Comparison of ENCODE assay signal across 1 cellular context in genomic region chr19:11380653-11381534, GRCh38.
TF ChIP-seq lines count a peak whose summit lies in the region.

No MANE protein-coding gene starts in this region.

TF ChIP-seq in GM12878, 131 proteins besides CTCF, POLR2A, EP300 and RAD21 (continues in another document):
- TF ChIP-seq BMI1 (IDR thresholded peaks at IDR 0.05; ENCODE audit: borderline replicate concordance), result no peak
- no peak for TF ChIP-seq E4F1 (IDR thresholded peaks at IDR 0.05; ENCODE audit: borderline replicate concordance, partially characterized antibody)
- no peak for TF ChIP-seq MYC (IDR thresholded peaks at IDR 0.05; ENCODE audit: insufficient read depth, insufficient read length, insufficient replicate concordance, low read length, severe bottlenecking)
- TF ChIP-seq ATF2 (IDR thresholded peaks at IDR 0.05; ENCODE audit: low read length), result no peak
- TF ChIP-seq PRDM15 (CRISPR knock-in tag; IDR thresholded peaks at IDR 0.05), result no peak
- no peak for TF ChIP-seq WRNIP1 (IDR thresholded peaks at IDR 0.05; ENCODE audit: borderline replicate concordance, low read depth, low read length)
- no peak for TF ChIP-seq PBX3 (IDR thresholded peaks at IDR 0.05; ENCODE audit: insufficient replicate concordance, low read depth, low read length)
- TF ChIP-seq NFYA (IDR thresholded peaks at IDR 0.05; ENCODE audit: borderline replicate concordance, low read depth, low read length), result no peak; the same call in 1 of the 2 replicates
- TF ChIP-seq SMAD1 (IDR thresholded peaks at IDR 0.05; ENCODE audit: low read depth, partially characterized antibody), result no peak
- no peak for TF ChIP-seq MXI1 (IDR thresholded peaks at IDR 0.05; ENCODE audit: low read depth, low read length)
- no peak for TF ChIP-seq ZNF592 (IDR thresholded peaks at IDR 0.05)
- no peak for TF ChIP-seq ELK1 (IDR thresholded peaks at IDR 0.05; ENCODE audit: low read depth, low read length)
- 0 out of 2 replicates have a peak, but pooled peaks have one; percentile 40 for TF ChIP-seq SREBF2 (IDR thresholded peaks at IDR 0.05; ENCODE audit: low read length)
- TF ChIP-seq USF1 (IDR thresholded peaks at IDR 0.05; ENCODE audit: borderline replicate concordance, extremely low read length, insufficient read depth, low read depth, low read length), result no peak
- TF ChIP-seq RAD51 (IDR thresholded peaks at IDR 0.05), result no peak
- TF ChIP-seq MTA2 (IDR thresholded peaks at IDR 0.05; ENCODE audit: low read depth), result no peak
- TF ChIP-seq SUPT20H (IDR thresholded peaks at IDR 0.05; ENCODE audit: borderline replicate concordance, control insufficient read depth, low read depth, low read length), result no peak
- TF ChIP-seq CBX3 (IDR thresholded peaks at IDR 0.05; ENCODE audit: borderline replicate concordance, low read depth), result no peak
- TF ChIP-seq LARP7 (IDR thresholded peaks at IDR 0.05), result peak; percentile 85
- TF ChIP-seq BACH1 (IDR thresholded peaks at IDR 0.05; ENCODE audit: borderline replicate concordance), result peak; percentile 75
- TF ChIP-seq MAX (IDR thresholded peaks at IDR 0.05; ENCODE audit: low read depth, low read length), result peak; percentile 19; the same call in 1 of the 2 replicates
- no peak for TF ChIP-seq RCOR1 (conservative IDR thresholded peaks at IDR 0.05; ENCODE audit: low read depth, low read length)
- TF ChIP-seq CEBPZ (IDR thresholded peaks at IDR 0.05; ENCODE audit: low read depth, low read length), result peak; percentile 70
- no peak for TF ChIP-seq HCFC1 (IDR thresholded peaks at IDR 0.05; ENCODE audit: low read length)
- no peak for TF ChIP-seq MYB (IDR thresholded peaks at IDR 0.05; ENCODE audit: borderline replicate concordance, low read depth, low read length)
- TF ChIP-seq YBX1 (IDR thresholded peaks at IDR 0.05), result no peak
- no peak for TF ChIP-seq ZNF24 (IDR thresholded peaks at IDR 0.05)
- no peak for TF ChIP-seq ZNF217 (IDR thresholded peaks at IDR 0.05)
- TF ChIP-seq PAX5 (IDR thresholded peaks at IDR 0.05; ENCODE audit: borderline replicate concordance, low read depth, low read length), result no peak
- TF ChIP-seq CBFB (IDR thresholded peaks at IDR 0.05; ENCODE audit: low read depth), result no peak; the same call in 1 of the 2 replicates
- no peak for TF ChIP-seq DPF2 (IDR thresholded peaks at IDR 0.05)
- TF ChIP-seq EED (IDR thresholded peaks at IDR 0.05; ENCODE audit: low read depth), result 0 out of 2 replicates have a peak, but pooled peaks have one; percentile 18
- no peak for TF ChIP-seq ZNF384 (IDR thresholded peaks at IDR 0.05; ENCODE audit: borderline replicate concordance, low read depth, low read length)
- no peak for TF ChIP-seq SREBF1 (IDR thresholded peaks at IDR 0.05; ENCODE audit: low read length)
- no peak for TF ChIP-seq USF2 (IDR thresholded peaks at IDR 0.05; ENCODE audit: borderline replicate concordance, low read depth, low read length)
- no peak for TF ChIP-seq TCF7 (IDR thresholded peaks at IDR 0.05; ENCODE audit: borderline replicate concordance)
- peak; percentile 68; the same call in 1 of the 2 replicates for TF ChIP-seq POLR2AphosphoS5 (IDR thresholded peaks at IDR 0.05; ENCODE audit: low read length)
- no peak for TF ChIP-seq PAX8 (IDR thresholded peaks at IDR 0.05)
- TF ChIP-seq SRF (IDR thresholded peaks at IDR 0.05; ENCODE audit: low read depth in 2 of 2, low read length in 2 of 2), result no peak
- TF ChIP-seq CEBPB (IDR thresholded peaks at IDR 0.05; ENCODE audit: borderline replicate concordance in 1 of 2, low read depth in 2 of 2, low read length in 2 of 2), result no peak
- no peak for TF ChIP-seq JUNB (IDR thresholded peaks at IDR 0.05)
